In the genomic region with DNA sequence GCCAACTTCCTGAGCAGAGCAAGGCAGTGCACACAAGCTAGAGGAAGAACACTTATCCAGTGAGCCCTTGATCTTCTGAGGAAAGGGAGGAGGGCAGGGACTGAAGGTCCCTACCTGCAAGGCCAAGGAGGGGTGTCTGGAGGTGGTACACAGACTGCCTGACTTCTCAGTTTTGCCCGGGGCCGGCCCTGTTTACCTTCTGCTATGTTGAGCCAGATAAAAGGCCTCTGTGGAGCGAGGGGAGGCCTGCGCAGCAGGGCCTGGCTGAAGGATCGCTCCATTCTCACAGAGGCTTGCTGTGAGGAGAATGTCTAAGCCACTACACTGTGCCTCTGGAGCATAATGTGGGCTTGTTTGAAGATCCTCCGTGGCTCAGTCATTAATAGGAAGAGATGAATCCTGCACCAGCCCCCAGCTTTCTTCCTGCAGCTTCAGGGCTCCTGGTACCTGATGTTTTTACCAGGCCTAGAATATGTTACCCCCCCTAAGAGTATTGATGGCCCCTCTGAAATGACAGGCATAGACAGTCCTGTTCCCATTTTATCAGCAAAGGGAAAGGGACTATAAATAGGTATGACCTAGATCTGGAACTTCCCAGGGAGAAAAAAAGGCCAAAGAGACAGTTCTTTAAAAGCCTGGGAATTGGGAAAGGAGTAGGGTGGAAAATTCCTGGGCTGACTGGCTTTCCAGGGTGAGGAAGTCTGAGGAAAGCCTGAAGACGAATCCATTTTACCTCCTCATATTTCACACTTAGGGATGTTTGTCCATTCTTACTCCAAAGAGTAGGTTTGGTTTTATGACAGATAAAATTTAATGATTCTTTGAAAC, we compare ENCODE assay signal across 9 cellular contexts. TPM values are rescaled to one million over a fixed set of nuclear protein-coding genes. Genes with fewer than 3 reads are reported as not detected.
A peak's percentile ranks its signal among the peaks of the same experiment; 100 is the strongest.
DNase-seq lines count a peak whose midpoint lies in the region; ATAC-seq and TF ChIP-seq lines count a peak whose summit lies in the region.
"Had no signal": no experiment of that assay in that cellular context is flagged by ENCODE, and none has a peak within 500 bp of the region (broad histone marks: within the 10 kb centered on the region; RNA-seq: fewer than 3 reads in every experiment).

No MANE protein-coding gene starts in this region.

- no peak overlapping the region for H3K4me3 Mint-ChIP-seq in T-cell

- no peaks in the 10 kb centered on the region for H3K9me3 ChIP-seq in gastroesophageal sphincter

- POLR2A ChIA-PET in T-cell (lab: Charles Lee) = no interaction called here

- H3K36me3 ChIP-seq in gastroesophageal sphincter = peaks cover 0 to 77% of the 10 kb centered on the region in 2 donors

- H3K36me3 Mint-ChIP-seq in T-cell = peaks cover 63% of the 10 kb centered on the region

- peaks cover 63 to 73% (median 65%) of the 10 kb centered on the region in 3 donors for H3K4me1 Mint-ChIP-seq in T-cell

- no peak for TF ChIP-seq EP300 in gastroesophageal sphincter (IDR thresholded peaks at IDR 0.05)

- peaks cover 8 to 88% (median 29%) of the 10 kb centered on the region in 3 donors for H3K4me1 ChIP-seq in gastroesophageal sphincter

- H3K27me3 Mint-ChIP-seq in T-cell = no peaks in the 10 kb centered on the region

- H3K27me3 ChIP-seq in gastroesophageal sphincter = no peaks in the 10 kb centered on the region

- no peak overlapping the region for H3K4me3 ChIP-seq in AG10803 (ENCODE audit: low read length)
- no peak overlapping the region for H3K4me3 ChIP-seq in gastroesophageal sphincter

- no peak for TF ChIP-seq POLR2A in gastroesophageal sphincter (IDR thresholded peaks at IDR 0.05)

- ATAC-seq in T-cell (replicated peaks in 1 of 4) (no peak), gastroesophageal sphincter (no peak), HG03432 (IDR thresholded peaks at IDR 0.05; ENCODE audit: unreplicated experiment) (no peak)

- CTCF ChIA-PET in T-cell (lab: Charles Lee) = no interaction called here

- peak overlapping the region in 3 of 4 donors; percentile 65 to 72 (median 70) for H3K27ac ChIP-seq in gastroesophageal sphincter

- TF ChIP-seq CTCF in AG10803 (conservative IDR thresholded peaks at IDR 0.05; ENCODE audit: low read length) (no peak), gastroesophageal sphincter (IDR thresholded peaks at IDR 0.05) (no peak)

- H3K27ac Mint-ChIP-seq in T-cell = peak overlapping the region; percentile 65 to 77

- 30 to 32% methylated on average over 1 to 4 of the region's 7 CpGs for WGBS in gastroesophageal sphincter (ENCODE audit: low coverage in 1 of 2), 2 donors

- H3K9me3 Mint-ChIP-seq in T-cell = no peaks in the 10 kb centered on the region

- DNase-seq in AG10803 (ENCODE audit: low read depth) (peak; percentile 12), T-cell (no peak), occipital lobe (lab: John Stamatoyannopoulos, UW) (peak; percentile 20), NCI-H2227 treated with DMSO at 0.1 percent for 48 hours (lab: John Stamatoyannopoulos, UW) (no peak), DMS 273 (lab: John Stamatoyannopoulos, UW; ENCODE audit: unreplicated experiment) (no peak), NCI-H2196 treated with DMSO at 0.1 percent for 48 hours (lab: John Stamatoyannopoulos, UW; ENCODE audit: unreplicated experiment) (no peak)
- DNase-seq: NCI-H2029 had no signal

RNA-seq across cellular contexts. Expression of gene POGK, which starts 4.7 kb away (rescaled TPM):
- total RNA-seq in T-cell (10 to 100 TPM; 26.2 to 45.9 (median 43.2) TPM), gastroesophageal sphincter (10 to 100 TPM; 36.5 to 51.2 (median 44.8) TPM), occipital lobe (63.2 TPM)

RNA-seq across cellular contexts. Expression of gene TADA1, which starts 32.1 kb away (rescaled TPM):
- total RNA-seq in T-cell = 10 to 100 TPM; 11.1 to 14.6 (median 12.8) TPM
- 10 to 100 TPM in 3 of 4 donors, 1 to 10 TPM in 1; 9.5 to 16.2 (median 13.6) TPM for total RNA-seq in gastroesophageal sphincter
- total RNA-seq in occipital lobe = 51.3 TPM

Comparison
In these comparisons a context has a peak if more than half of its experiments do, and no peak if none do; other contexts are left out.
1. DNase-seq: peak in AG10803 (single experiment) and occipital lobe (single experiment); none in T-cell (0 of 34), NCI-H2227 treated with DMSO at 0.1 percent for 48 hours (single experiment), DMS 273 (single experiment) and NCI-H2196 treated with DMSO at 0.1 percent for 48 hours (single experiment).